ENCODE assay signal across 9 cellular contexts in the genomic region with DNA sequence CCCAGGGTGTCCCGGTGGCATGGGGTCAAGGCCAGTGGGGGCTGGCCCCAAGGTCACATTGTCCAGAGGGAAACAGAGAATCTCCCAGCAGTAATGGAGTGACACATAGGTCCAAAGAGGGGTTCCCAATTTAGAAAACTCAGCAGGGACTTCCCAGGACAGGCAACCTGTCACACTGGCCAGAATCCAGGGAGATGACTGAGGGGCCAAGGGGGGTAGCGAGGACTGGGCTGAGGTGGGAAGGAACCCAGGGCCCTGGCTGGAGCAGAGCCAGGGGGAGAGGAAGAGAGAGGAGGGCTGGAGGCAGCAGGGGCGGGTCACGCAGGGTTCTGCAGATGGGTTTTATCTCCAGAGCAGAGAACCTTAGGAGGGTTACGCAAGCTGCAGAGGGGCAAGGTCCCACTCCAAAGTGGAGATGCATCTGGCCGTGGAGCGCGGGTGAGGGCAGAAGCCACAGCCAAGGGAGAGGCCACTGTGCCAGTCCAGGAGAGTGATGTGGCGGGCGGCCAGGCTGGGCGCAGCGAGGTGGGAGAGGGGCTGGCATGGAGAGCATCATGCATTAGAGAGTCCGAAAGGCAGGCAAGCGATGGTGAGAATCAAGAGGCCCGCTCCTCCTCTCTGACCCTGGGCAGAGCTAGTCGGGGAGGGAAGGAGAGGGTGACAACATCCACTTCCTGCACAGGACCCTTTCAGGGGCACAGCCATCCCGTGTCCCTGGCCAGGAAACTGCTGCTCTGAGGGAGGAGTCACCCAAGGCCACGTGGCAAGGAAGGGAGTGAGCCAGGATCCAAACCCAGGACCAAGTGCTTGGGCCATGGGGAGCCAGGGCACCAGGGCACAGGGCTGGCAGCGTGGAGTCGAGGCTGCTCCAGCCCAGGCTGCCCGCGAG. TPM values are rescaled to one million over a fixed set of nuclear protein-coding genes. Genes with fewer than 3 reads are reported as not detected.
A peak's percentile ranks its signal among the peaks of the same experiment; 100 is the strongest.
DNase-seq lines count a peak whose midpoint lies in the region; FAIRE-seq and TF ChIP-seq lines count a peak whose summit lies in the region.
"Had no signal": no experiment of that assay in that cellular context is flagged by ENCODE, and none has a peak within 500 bp of the region (broad histone marks: within the 10 kb centered on the region; RNA-seq: fewer than 3 reads in every experiment).

No MANE protein-coding gene starts in this region.

- H3K27ac ChIP-seq in A673 (ENCODE audit: low read depth, low read length, poor library complexity, severe bottlenecking) (peak overlapping the region; percentile 61), coronary artery (peak overlapping the region; percentile 24 to 56)

- POLR2A ChIA-PET in A673 (lab: Charles Lee; ENCODE audit: low non-redundant PET), result interaction anchor here (0.5 kb wide), 1 partner anchor 748 kb away, joined by 4 read pairs; no protein-coding TSS in a partner anchor

- no peaks in the 10 kb centered on the region for H3K36me3 Mint-ChIP-seq in immature natural killer cell

- no peaks in the 10 kb centered on the region for H3K9me3 ChIP-seq in A673 (ENCODE audit: low read depth, low read length, poor library complexity, severe bottlenecking)

- no peaks in the 10 kb centered on the region for H3K9me3 Mint-ChIP-seq in immature natural killer cell

- H3K27me3 ChIP-seq in A673 (replicated peaks; ENCODE audit: insufficient read depth, low read depth, low read length, poor library complexity), result no peaks in the 10 kb centered on the region

- H3K36me3 ChIP-seq in A673 (ENCODE audit: insufficient read depth, low read length, poor library complexity, severe bottlenecking), result no peaks in the 10 kb centered on the region

- intact Hi-C loops in A673 (cut with micrococcal nuclease; ENCODE audit: unreplicated experiment), result no loop called here

- no TSS peak for BruUV-seq in A673 (replicated peaks; lab: Mats Ljungman, UMichigan)

- H3K4me3 Mint-ChIP-seq in immature natural killer cell, result no peak overlapping the region

- no peak for DNase-seq in A673 (ENCODE audit: low spot score)
- no peak for DNase-seq in HTR-8/SVneo (ENCODE audit: insufficient read length, low spot score)
- DNase-seq in coronary artery (ENCODE audit: low spot score), result no peak
- peak; percentile 57 for DNase-seq in myocyte (ENCODE audit: low read depth)
- DNase-seq in immature natural killer cell, result no peak
- no peak for DNase-seq in stimulated activated naive CD4-positive, alpha-beta T cell treated with Interleukin-2 at 50 U/mL for 16 hours (lab: John Stamatoyannopoulos, UW)
- DNase-seq in inferior parietal cortex (ENCODE audit: extremely low spot score), result no peak
- DNase-seq in SHP77 treated with DMSO at 0.1 percent for 48 hours (lab: John Stamatoyannopoulos, UW), result no peak
- DNase-seq: NCI-H748 treated with DMSO at 0.1 percent for 48 hours had no signal

- peaks cover 0 to 3% (median 2%) of the 10 kb centered on the region in 3 donors for H3K27me3 Mint-ChIP-seq in immature natural killer cell (ENCODE audit: low read depth in 3 of 3)

- CTCF ChIA-PET in A673 (lab: Charles Lee), result no interaction called here

- TF ChIP-seq CTCF in A673 (conservative IDR thresholded peaks at IDR 0.05; ENCODE audit: low read depth, low read length) (no peak), coronary artery (IDR thresholded peaks at IDR 0.05) (no peak)

- H3K27ac Mint-ChIP-seq in immature natural killer cell, result peak overlapping the region in 1 of 6 donors; percentile 5

- no peak overlapping the region for H3K4me3 ChIP-seq in A673 (ENCODE audit: low read depth, low read length, poor library complexity, severe bottlenecking)
- peak overlapping the region; percentile 17 for H3K4me3 ChIP-seq in coronary artery

- FAIRE-seq in HTR-8/SVneo (lab: Jason Lieb, UNC), result peak; percentile 16

- peaks cover 51% of the 10 kb centered on the region for H3K4me1 ChIP-seq in A673 (ENCODE audit: insufficient read depth, low read length, poor library complexity, severe bottlenecking)

- H3K4me1 Mint-ChIP-seq in immature natural killer cell, result peaks cover 18 to 25% of the 10 kb centered on the region in 2 donors

RNA-seq across cellular contexts. Expression of a gene that starts 29.0 kb away (rescaled TPM):
- total RNA-seq in A673 (2021) (227 and 276 TPM in 2 replicates), myocyte (61.4 and 98.9 TPM in 2 replicates)
- 165 TPM for polyA plus RNA-seq in myocyte (2012)
- 10 to 100 TPM in 1 of 3 donors, 1 to 10 TPM in 2; 1.6 to 10.2 (median 2.1) TPM for polyA plus RNA-seq in immature natural killer cell
